8 cellular contexts compared by ENCODE assay signal in the genomic region with DNA sequence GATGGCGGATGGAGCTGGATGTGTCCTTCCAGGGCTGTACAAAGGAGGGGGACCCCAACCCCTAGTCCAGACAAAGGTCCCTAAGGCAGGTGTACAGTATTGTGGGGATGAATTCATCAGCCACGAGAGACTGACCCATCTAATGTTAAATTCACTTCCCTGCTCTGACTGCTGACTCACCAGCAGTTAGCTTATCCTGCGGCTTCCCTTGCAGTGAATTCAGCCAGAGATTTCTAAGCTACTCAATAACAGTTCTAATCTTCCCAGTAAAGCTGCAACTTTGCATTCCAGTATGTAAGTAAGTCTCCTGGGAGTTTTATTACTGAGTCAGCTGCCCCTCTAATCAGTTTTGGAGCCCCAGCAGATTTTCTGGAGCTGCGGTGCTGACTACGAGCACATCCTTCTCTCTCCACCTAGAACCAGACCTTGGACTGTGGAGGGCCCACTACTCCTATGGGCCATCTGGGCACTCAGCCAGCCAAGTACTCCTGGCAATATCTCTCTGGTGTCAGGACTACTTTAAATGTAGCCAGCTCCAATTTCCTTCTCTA. TPM values are rescaled to one million over a fixed set of nuclear protein-coding genes. Genes with fewer than 3 reads are reported as not detected.
DNase-seq lines count a peak whose midpoint lies in the region; ATAC-seq, FAIRE-seq and TF ChIP-seq lines count a peak whose summit lies in the region.

No MANE protein-coding gene starts in this region.

- FAIRE-seq in GM12891 (lab: Jason Lieb, UNC) (peak; percentile 87), endothelial cell of umbilical vein (lab: Jason Lieb, UNC) (peak; percentile 94)

- H3K79me2 ChIP-seq in endothelial cell of umbilical vein (ENCODE audit: control insufficient read depth, insufficient read depth, low read length) = peaks cover 68% of the 10 kb centered on the region

- no peaks in the 10 kb centered on the region for H3K36me3 Mint-ChIP-seq in natural killer cell treated with Interleukin-12 subunit alpha and Interleukin-12 subunit beta and Interleukin-15 and Interleukin-18, amount 100 ng/mL, for 72 hours

- TF ChIP-seq CTCF in endothelial cell of umbilical vein (IDR thresholded peaks at IDR 0.05; ENCODE audit: extremely low read depth in 1 of 2, insufficient read depth in 1 of 2, low read depth in 1 of 2, low read length in 2 of 2) = no peak

- no peaks in the 10 kb centered on the region for H3K36me3 ChIP-seq in endothelial cell of umbilical vein (ENCODE audit: control insufficient read depth in 2 of 2, extremely low read depth in 1 of 2, insufficient read depth in 2 of 2, low read length in 2 of 2)

- no peaks in the 10 kb centered on the region for H3K9me3 ChIP-seq in endothelial cell of umbilical vein (replicated peaks; ENCODE audit: control insufficient read depth, insufficient read depth, low read length)

- H3K9me1 ChIP-seq in endothelial cell of umbilical vein (replicated peaks; ENCODE audit: control insufficient read depth, extremely low read depth, insufficient read depth, low read length) = no peaks in the 10 kb centered on the region

- H3K27me3 Mint-ChIP-seq in natural killer cell treated with Interleukin-12 subunit alpha and Interleukin-12 subunit beta and Interleukin-15 and Interleukin-18, amount 100 ng/mL, for 72 hours = no peaks in the 10 kb centered on the region

- no peak overlapping the region for H3K9ac ChIP-seq in endothelial cell of umbilical vein (replicated peaks; ENCODE audit: extremely low read depth, insufficient read depth, low read length)

- intact Hi-C loops in endothelial cell of umbilical vein (cut with micrococcal nuclease) = no loop called here

- H3K4me2 ChIP-seq in endothelial cell of umbilical vein (ENCODE audit: insufficient read depth, low read length) = peak overlapping the region; percentile 84

- dilution Hi-C loops in endothelial cell of umbilical vein (cut with MboI; ENCODE audit: extremely low pct_ligation_motif_present, low sequenced_read_pairs) = no loop called here

- no peaks in the 10 kb centered on the region for H3K27me3 ChIP-seq in endothelial cell of umbilical vein (ENCODE audit: control insufficient read depth in 2 of 2, insufficient read depth in 2 of 2, low read length in 2 of 2)

- CTCF ChIA-PET in endothelial cell of umbilical vein (lab: Charles Lee) = interaction anchor here (0.7 to 2.5 kb wide), 16 partner anchors 9 to 75 kb away, joined by 3 to 18 read pairs (median 4); partner anchors contain the start of gene B4GALT1

- peak overlapping the region; percentile 79 to 97 for H3K27ac Mint-ChIP-seq in natural killer cell treated with Interleukin-12 subunit alpha and Interleukin-12 subunit beta and Interleukin-15 and Interleukin-18, amount 100 ng/mL, for 72 hours

- H3K27ac ChIP-seq in endothelial cell of umbilical vein (ENCODE audit: insufficient read depth, low read depth, low read length) = peak overlapping the region; percentile 53

- peaks cover 74 to 80% of the 10 kb centered on the region in 2 donors for H3K4me1 Mint-ChIP-seq in natural killer cell treated with Interleukin-12 subunit alpha and Interleukin-12 subunit beta and Interleukin-15 and Interleukin-18, amount 100 ng/mL, for 72 hours (ENCODE audit: low read depth in 2 of 2)

- peak; percentile 54 to 65 for ATAC-seq in natural killer cell treated with Interleukin-12 subunit alpha and Interleukin-12 subunit beta and Interleukin-15 and Interleukin-18, amount 100 ng/mL, for 72 hours
- ATAC-seq in GM21447 (IDR thresholded peaks at IDR 0.05; ENCODE audit: unreplicated experiment) = no peak

- no peak for DNase-seq in GM12891 (ENCODE audit: insufficient read length, low spot score)
- DNase-seq in NCI-H82 (lab: John Stamatoyannopoulos, UW) = peak; percentile 91
- peak; percentile 86 for DNase-seq in endothelial cell of umbilical vein (ENCODE audit: low read depth, low spot score)
- DNase-seq in natural killer cell treated with Interleukin-12 subunit alpha and Interleukin-12 subunit beta and Interleukin-15 and Interleukin-18, amount 100 ng/mL, for 72 hours (ENCODE audit: low spot score) = no peak
- no peak for DNase-seq in NCI-H2196 (lab: John Stamatoyannopoulos, UW; ENCODE audit: unreplicated experiment)
- no peak for DNase-seq in Ammon's horn (ENCODE audit: low spot score)
- DNase-seq in NCI-H526 (lab: John Stamatoyannopoulos, UW) = no peak

- H3K4me1 ChIP-seq in endothelial cell of umbilical vein (ENCODE audit: control insufficient read depth, extremely low read depth, insufficient read depth, low read length) = peaks cover 33% of the 10 kb centered on the region

- POLR2A ChIA-PET in endothelial cell of umbilical vein (lab: Charles Lee) = interaction anchor here (1.1 to 1.5 kb wide), 2 partner anchors 16 to 28 kb away, joined by 3 read pairs; partner anchors contain the start of gene B4GALT1

- no peaks in the 10 kb centered on the region for H4K20me1 ChIP-seq in endothelial cell of umbilical vein (replicated peaks; ENCODE audit: control insufficient read depth, extremely low read depth, insufficient read depth, low read length)

- H3K4me3 Mint-ChIP-seq in natural killer cell treated with Interleukin-12 subunit alpha and Interleukin-12 subunit beta and Interleukin-15 and Interleukin-18, amount 100 ng/mL, for 72 hours = peak overlapping the region; percentile 67

- TF ChIP-seq POLR2A in GM12891 (IDR thresholded peaks at IDR 0.05; ENCODE audit: low read depth, low read length) (no peak), endothelial cell of umbilical vein (IDR thresholded peaks at IDR 0.05; ENCODE audit: low read depth, low read length) (no peak)

- H2AFZ ChIP-seq in endothelial cell of umbilical vein (ENCODE audit: low read depth, low read length) = no peak overlapping the region

- no peaks in the 10 kb centered on the region for H3K9me3 Mint-ChIP-seq in natural killer cell treated with Interleukin-12 subunit alpha and Interleukin-12 subunit beta and Interleukin-15 and Interleukin-18, amount 100 ng/mL, for 72 hours

- no peak overlapping the region for H3K4me3 ChIP-seq in endothelial cell of umbilical vein (replicated peaks in 1 of 3; ENCODE audit: insufficient read depth in 1 of 3, low read depth in 1 of 3, low read length in 3 of 3)

- BruUV-seq in endothelial cell of umbilical vein (replicated peaks; lab: Mats Ljungman, UMichigan) = no TSS peak

TF ChIP-seq in GM12891, 5 proteins besides CTCF, POLR2A, EP300 and RAD21:
- no peak for TF ChIP-seq PAX5 (IDR thresholded peaks at IDR 0.05; ENCODE audit: insufficient read depth, low read length, severe bottlenecking)
- TF ChIP-seq SPI1 (IDR thresholded peaks at IDR 0.05; ENCODE audit: low read depth, low read length) = peak; percentile 47; the same call in 1 of the 2 replicates

TF ChIP-seq in endothelial cell of umbilical vein, 7 proteins besides CTCF, POLR2A, EP300 and RAD21:
- peak; percentile 72 for TF ChIP-seq FOS (IDR thresholded peaks at IDR 0.05; ENCODE audit: borderline replicate concordance, insufficient read depth, low read length)
- no peak for TF ChIP-seq POLR2AphosphoS5 (IDR thresholded peaks at IDR 0.05; ENCODE audit: insufficient read depth, low read depth, low read length)
- TF ChIP-seq GATA2 (IDR thresholded peaks at IDR 0.05; ENCODE audit: insufficient read depth, insufficient read length, low read depth, low read length) = no peak
- TF ChIP-seq EZH2 (IDR thresholded peaks at IDR 0.05; ENCODE audit: borderline replicate concordance, low read depth, low read length, severe bottlenecking) = no peak
- TF ChIP-seq, protein P1, sequence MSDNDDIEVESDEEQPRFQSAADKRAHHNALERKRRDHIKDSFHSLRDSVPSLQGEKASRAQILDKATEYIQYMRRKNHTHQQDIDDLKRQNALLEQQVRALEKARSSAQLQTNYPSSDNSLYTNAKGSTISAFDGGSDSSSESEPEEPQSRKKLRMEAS (IDR thresholded peaks at IDR 0.05; ENCODE audit: insufficient read depth, insufficient read length) = no peak
- TF ChIP-seq MYC (IDR thresholded peaks at IDR 0.05; ENCODE audit: low read depth, low read length) = no peak
- TF ChIP-seq JUN (IDR thresholded peaks at IDR 0.05; ENCODE audit: borderline replicate concordance, insufficient read depth, insufficient read length, low read depth) = peak; percentile 41

RNA-seq across cellular contexts. Expression of gene B4GALT1, which starts 16.1 kb away (rescaled TPM):
- polyA plus RNA-seq in GM12891 (2012; ENCODE audit: low read depth, missing spikeins) = 35.2 TPM
- 65.6 and 66.5 TPM in 2 replicates for total RNA-seq in endothelial cell of umbilical vein
- polyA plus RNA-seq in endothelial cell of umbilical vein = 61.3 and 61.4 TPM in 2 replicates
- polyA plus RNA-seq in endothelial cell of umbilical vein (2011; cell fraction: cytosol; rRNA removed) = 38.4 and 38.5 TPM in 2 replicates
- polyA plus RNA-seq in endothelial cell of umbilical vein (2011; cell fraction: nucleus; rRNA removed) = 20.8 and 22.6 TPM in 2 replicates
- 59.6 and 71.4 TPM in 2 replicates for polyA plus RNA-seq in endothelial cell of umbilical vein (2012)
- polyA minus RNA-seq in endothelial cell of umbilical vein = 80.7 and 81.6 TPM in 2 replicates
- 182 TPM for polyA minus RNA-seq in endothelial cell of umbilical vein (2011; cell fraction: cytosol; rRNA and poly(A)+ RNA removed)
- polyA minus RNA-seq in endothelial cell of umbilical vein (2011; cell fraction: nucleus; rRNA and poly(A)+ RNA removed) = 19.3 and 19.9 TPM in 2 replicates
- 10 to 100 TPM; 51.4 to 90.6 TPM for total RNA-seq in natural killer cell treated with Interleukin-12 subunit alpha and Interleukin-12 subunit beta and Interleukin-15 and Interleukin-18, amount 100 ng/mL, for 72 hours

Comparison
In these comparisons a context has a peak if more than half of its experiments do, and no peak if none do; other contexts are left out.
1. DNase-seq: peak in NCI-H82 (single experiment) and endothelial cell of umbilical vein (single experiment); none in GM12891 (single experiment), natural killer cell treated with Interleukin-12 subunit alpha and Interleukin-12 subunit beta and Interleukin-15 and Interleukin-18, amount 100 ng/mL, for 72 hours (single experiment), NCI-H2196 (single experiment), Ammon's horn (single experiment) and NCI-H526 (0 of 2).